In the genomic region with DNA sequence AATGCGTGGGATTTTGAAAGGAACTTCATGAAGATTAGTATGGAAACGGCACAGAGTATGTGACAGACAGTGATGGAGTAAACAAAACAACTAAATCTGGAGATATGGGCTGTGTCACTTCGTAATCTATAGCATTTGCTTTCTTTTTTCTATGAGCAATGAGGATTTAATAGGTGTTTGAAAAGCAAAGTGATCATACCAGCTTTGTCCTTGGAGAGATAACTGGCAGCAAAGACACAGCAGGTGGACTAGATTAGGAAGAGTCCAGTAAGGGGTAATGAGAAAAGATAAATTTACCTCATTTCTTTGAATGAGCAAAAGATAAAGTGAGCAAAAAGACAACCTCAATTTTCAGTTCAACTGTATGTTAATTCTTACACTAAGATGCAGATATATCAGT, we compare ENCODE assay signal across 30 cellular contexts.
"Had no signal": no experiment of that assay in that cellular context is flagged by ENCODE, and none has a peak within 500 bp of the region (broad histone marks: within the 10 kb centered on the region; RNA-seq: fewer than 3 reads in every experiment).

No MANE protein-coding gene starts in this region.

- H3K4me1 ChIP-seq: adrenal gland, body of pancreas, breast epithelium had no signal

- H3K36me3 ChIP-seq: adrenal gland, brain microvascular endothelial cell, breast epithelium had no signal

- DNase-seq: activated CD4-positive, alpha-beta memory T cell treated with anti-CD3 and anti-CD28 coated beads, Interleukin-2, amount 10 ng/mL, durations not matched to agents 7 days and 5 days; activated CD4-positive, alpha-beta T cell treated with anti-CD3 and anti-CD28 coated beads for 1 hour; activated CD4-positive, alpha-beta T cell treated with anti-CD3 and anti-CD28 coated beads for 36 hours; activated CD4-positive, alpha-beta T cell treated with anti-CD3 and anti-CD28 coated beads for 48 hours; activated CD4-positive, alpha-beta T cell treated with anti-CD3 and anti-CD28 coated beads, Interleukin-2, amount 10 ng/mL, durations not matched to agents 7 days and 5 days; activated CD4-positive, alpha-beta T cell treated with anti-CD3 and anti-CD28 coated beads, Interleukin-2, amount 50 U/mL, for 48 hours; activated CD4-positive, CD25-positive, alpha-beta regulatory T cell; activated CD8-positive, alpha-beta memory T cell treated with anti-CD3 and anti-CD28 coated beads for 24 hours; activated CD8-positive, alpha-beta memory T cell treated with anti-CD3 and anti-CD28 coated beads, Interleukin-2, amount 10 ng/mL, durations not matched to agents 7 days and 5 days; activated CD8-positive, alpha-beta memory T cell treated with anti-CD3 and anti-CD28 coated beads, Interleukin-2, amount 50 U/mL, for 48 hours; activated CD8-positive, alpha-beta T cell treated with anti-CD3 and anti-CD28 coated beads, Interleukin-2, amount 10 ng/mL, durations not matched to agents 7 days and 5 days; activated effector memory CD4-positive, alpha-beta T cell treated with Interleukin-2 at 50 U/mL for 16 hours; activated gamma-delta T cell treated with Interleukin-2 at 50 U/mL for 16 hours; activated naive CD4-positive, alpha-beta T cell; activated naive CD4-positive, alpha-beta T cell treated with anti-CD3 and anti-CD28 coated beads for 36 hours; activated naive CD4-positive, alpha-beta T cell treated with anti-CD3 and anti-CD28 coated beads, Interleukin-2, amount 50 U/mL, for 16 hours; activated naive CD8-positive, alpha-beta T cell treated with anti-CD3 and anti-CD28 coated beads for 36 hours; activated T-cell treated with anti-CD3 and anti-CD28 coated beads, Interleukin-2, amount 50 U/mL, for 24 hours; activated T-cell treated with anti-CD3 and anti-CD28 coated beads, Interleukin-2, amount 50 U/mL, for 48 hours; adrenal gland; amniotic stem cell; aorta; body of pancreas; brain microvascular endothelial cell; central memory CD4-positive, alpha-beta T cell; T-helper 1 cell; T-helper 2 cell; T-helper 9 cell had no signal

- H3K4me3 ChIP-seq: adrenal gland, body of pancreas, breast epithelium had no signal

- H3K27ac ChIP-seq: adrenal gland, body of pancreas, brain microvascular endothelial cell, breast epithelium, VCaP had no signal

- H3K27me3 ChIP-seq: adrenal gland, body of pancreas, brain microvascular endothelial cell, breast epithelium had no signal

- H3K9me3 ChIP-seq: adrenal gland, body of pancreas, breast epithelium had no signal
